1 cellular context compared by ENCODE assay signal in the genomic region with DNA sequence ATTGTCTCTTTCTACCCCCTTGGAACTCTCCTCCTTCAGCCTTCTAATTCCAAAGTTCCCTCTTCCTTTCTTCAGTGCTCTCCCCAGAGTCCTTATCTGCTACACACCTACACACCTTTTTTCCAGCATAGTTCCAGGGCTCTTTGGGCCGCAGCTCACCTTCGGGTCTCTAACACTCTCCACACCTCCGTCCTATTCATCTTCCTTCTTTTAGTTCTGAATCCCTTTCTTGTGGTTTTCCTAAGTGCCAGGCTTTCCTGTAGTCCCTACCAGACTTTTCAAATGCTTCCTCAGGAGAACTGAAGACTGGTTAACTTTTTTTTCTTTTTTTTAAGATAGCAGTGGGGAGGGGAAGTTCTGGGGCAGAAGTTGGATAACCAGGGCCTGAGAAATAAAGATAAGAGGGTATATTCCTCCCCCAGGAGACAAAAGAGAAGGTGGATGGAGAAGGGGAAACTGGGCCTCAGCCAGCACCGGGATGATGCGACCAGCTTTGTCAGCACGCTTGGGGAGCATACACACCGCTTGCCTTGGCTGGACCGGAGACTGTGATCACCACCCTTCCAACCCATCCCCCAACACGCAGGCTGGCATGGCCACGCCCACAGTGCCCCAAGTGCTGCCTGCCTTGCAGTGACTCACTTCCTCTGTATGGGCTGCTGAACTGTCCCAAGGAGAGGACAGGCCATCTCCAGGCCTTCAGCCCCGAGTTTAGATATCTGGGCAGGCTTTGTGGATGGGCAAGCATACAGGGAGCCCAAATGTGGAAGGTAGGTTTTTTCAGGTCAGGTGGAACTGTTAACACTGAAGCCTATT.
TF ChIP-seq lines count a peak whose summit lies in the region.

No MANE protein-coding gene starts in this region.

TF ChIP-seq in IMR-90, 13 proteins besides CTCF, POLR2A, EP300 and RAD21:
- TF ChIP-seq RFX5 (IDR thresholded peaks at IDR 0.05; ENCODE audit: low read depth, low read length): no peak
- 0 out of 2 replicates have a peak, but pooled peaks have one; percentile 8 for TF ChIP-seq FOS (IDR thresholded peaks at IDR 0.05; ENCODE audit: low read depth, low read length)
